Comparison of ENCODE assay signal across 9 cellular contexts in the genomic region with DNA sequence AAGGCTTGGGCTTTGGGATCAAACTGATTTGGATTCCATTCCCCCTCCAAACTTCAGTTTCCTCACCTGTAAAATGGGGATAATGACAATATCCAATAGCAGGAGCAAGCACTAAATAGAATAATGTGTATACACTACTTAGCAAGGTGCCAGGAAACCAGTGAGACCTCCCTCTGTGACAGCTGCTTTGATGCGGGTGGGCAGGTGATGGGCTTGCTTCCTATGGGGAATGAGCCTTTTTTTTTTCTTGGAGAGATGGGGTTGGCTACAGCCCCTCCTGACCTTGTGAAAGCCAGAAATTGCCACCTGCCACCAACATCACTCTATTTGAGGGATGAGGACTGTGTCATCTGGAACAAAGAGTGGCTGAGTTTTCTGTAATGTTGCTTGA. TPM values are rescaled to one million over a fixed set of nuclear protein-coding genes. Genes with fewer than 3 reads are reported as not detected.
A peak's percentile ranks its signal among the peaks of the same experiment; 100 is the strongest.
DNase-seq lines count a peak whose midpoint lies in the region; ATAC-seq, FAIRE-seq and TF ChIP-seq lines count a peak whose summit lies in the region.
"Had no signal": no experiment of that assay in that cellular context is flagged by ENCODE, and none has a peak within 500 bp of the region (broad histone marks: within the 10 kb centered on the region; RNA-seq: fewer than 3 reads in every experiment).

No MANE protein-coding gene starts in this region.

- no peaks in the 10 kb centered on the region for H3K9me3 ChIP-seq in CD4-positive, CD25-positive, alpha-beta regulatory T cell (ENCODE audit: control insufficient read depth in 2 of 2, low read length in 2 of 2)
- no peaks in the 10 kb centered on the region for H3K9me3 ChIP-seq in K562 (replicated peaks; ENCODE audit: control insufficient read depth, insufficient read depth, low read depth, low read length)
- H3K9me3 ChIP-seq in naive thymus-derived CD4-positive, alpha-beta T cell (ENCODE audit: control insufficient read depth in 2 of 3, low read length in 3 of 3), result no peaks in the 10 kb centered on the region

- CTCF ChIA-PET in K562 (lab: Yijun Ruan, JAX; ENCODE audit: low intra/inter-chr PET ratio), result no interaction called here
- CTCF ChIA-PET in naive thymus-derived CD4-positive, alpha-beta T cell (lab: Charles Lee), result interaction anchor here (1.2 to 15.2 kb wide), 2 partner anchors 10 to 49 kb away, joined by 3 to 379 read pairs; no protein-coding TSS in a partner anchor

- no peaks in the 10 kb centered on the region for H3K36me3 ChIP-seq in CD4-positive, CD25-positive, alpha-beta regulatory T cell (ENCODE audit: control insufficient read depth, insufficient read depth, low read length)
- no peaks in the 10 kb centered on the region for H3K36me3 ChIP-seq in KMS-11 (ENCODE audit: insufficient read depth)
- no peaks in the 10 kb centered on the region for H3K36me3 ChIP-seq in K562 (ENCODE audit: control insufficient read depth, insufficient read depth, low read length)
- no peaks in the 10 kb centered on the region for H3K36me3 ChIP-seq in naive thymus-derived CD4-positive, alpha-beta T cell (ENCODE audit: control insufficient read depth in 2 of 3, insufficient read depth in 3 of 3, low read length in 3 of 3)

- POLR2A ChIA-PET in K562 (lab: Yijun Ruan, JAX), result interaction anchor here (2.9 kb wide), 1 partner anchor 17 kb away, joined by 10 read pairs; no protein-coding TSS in a partner anchor
- POLR2A ChIA-PET in naive thymus-derived CD4-positive, alpha-beta T cell (lab: Charles Lee), result interaction anchor here (0.9 to 4.7 kb wide), 5 partner anchors 14 to 45 kb away, joined by 3 to 42 read pairs (median 3); no protein-coding TSS in a partner anchor

- no peak for TF ChIP-seq CTCF in KMS-11 (conservative IDR thresholded peaks at IDR 0.05; ENCODE audit: low read depth, low read length)
- no peak for TF ChIP-seq CTCF in K562 (IDR thresholded peaks at IDR 0.05 in 2 of 3, conservative IDR thresholded peaks at IDR 0.05 in 1 of 3; ENCODE audit: insufficient read depth in 2 of 3, low read depth in 1 of 3, low read length in 3 of 3)

- H3K79me2 ChIP-seq in KMS-11 (ENCODE audit: insufficient read depth, low read depth) (no peaks in the 10 kb centered on the region), K562 (ENCODE audit: control insufficient read depth, insufficient read depth, low read length) (no peaks in the 10 kb centered on the region)

- FAIRE-seq in K562 (lab: Jason Lieb, UNC), result no peak

- in situ Hi-C loops in K562 (cut with MboI), result no loop called here

- H2AFZ ChIP-seq in KMS-11 (ENCODE audit: low read depth) (no peak overlapping the region), K562 (ENCODE audit: low read depth, low read length) (no peak overlapping the region)

- peak overlapping the region; percentile 78 for H3K27ac ChIP-seq in CD4-positive, CD25-positive, alpha-beta regulatory T cell (ENCODE audit: insufficient read depth, low read length, poor library complexity, severe bottlenecking)
- H3K27ac ChIP-seq in KMS-11, result no peak overlapping the region
- no peak overlapping the region for H3K27ac ChIP-seq in K562 (ENCODE audit: extremely low read depth, low read depth, low read length)
- peak overlapping the region; percentile 72 for H3K27ac ChIP-seq in naive thymus-derived CD4-positive, alpha-beta T cell (ENCODE audit: low read depth, low read length)
- no peak overlapping the region for H3K27ac ChIP-seq in caudate nucleus (ENCODE audit: low read depth, low read length)
- H3K27ac ChIP-seq: SK-N-MC had no signal

- H3K36me3 Mint-ChIP-seq in CD4-positive, CD25-positive, alpha-beta regulatory T cell, result no peaks in the 10 kb centered on the region
- peaks cover 0 to 36% (median 0%) of the 10 kb centered on the region in 5 donors for H3K36me3 Mint-ChIP-seq in naive thymus-derived CD4-positive, alpha-beta T cell

- 92% methylated on average over 1 of the region's 1 CpG for WGBS in K562 (ENCODE audit: insufficient coverage, low coverage, missing lambda C conversion rate)

- no peak for TF ChIP-seq EP300 in K562 (IDR thresholded peaks at IDR 0.05; ENCODE audit: low read length)

- peak overlapping the region; percentile 91 to 98 (median 95) for H3K4me3 Mint-ChIP-seq in CD4-positive, CD25-positive, alpha-beta regulatory T cell
- peak overlapping the region; percentile 82 to 92 (median 88) for H3K4me3 Mint-ChIP-seq in naive thymus-derived CD4-positive, alpha-beta T cell

- no peak overlapping the region for H3K9ac ChIP-seq in KMS-11
- no peak overlapping the region for H3K9ac ChIP-seq in K562 (ENCODE audit: insufficient read depth in 1 of 2, low read depth in 2 of 2, low read length in 2 of 2)

- TF ChIP-seq RAD21 in K562 (CRISPR knock-in tag; conservative IDR thresholded peaks at IDR 0.05 in 1 of 2, IDR thresholded peaks at IDR 0.05 in 1 of 2), result no peak

- H3K4me2 ChIP-seq in KMS-11 (peak overlapping the region; percentile 80), K562 (ENCODE audit: insufficient read depth, low read length) (no peak overlapping the region)

- H3K4me1 ChIP-seq in CD4-positive, CD25-positive, alpha-beta regulatory T cell (ENCODE audit: control insufficient read depth, insufficient read depth, low read length, poor library complexity, severe bottlenecking), result peaks cover 69% of the 10 kb centered on the region
- H3K4me1 ChIP-seq in KMS-11 (ENCODE audit: low read depth, poor library complexity, severe bottlenecking), result peaks cover 52% of the 10 kb centered on the region
- H3K4me1 ChIP-seq in K562 (replicated peaks in 1 of 2; ENCODE audit: control insufficient read depth in 2 of 2, insufficient read depth in 2 of 2, low read length in 2 of 2), result peaks cover 28 to 42% of the 10 kb centered on the region in 2 experiments
- H3K4me1 ChIP-seq in naive thymus-derived CD4-positive, alpha-beta T cell (ENCODE audit: control insufficient read depth in 2 of 2, insufficient read depth in 2 of 2, low read length in 2 of 2), result peaks cover 54 to 55% of the 10 kb centered on the region in 2 donors

- ATAC-seq in CD4-positive, CD25-positive, alpha-beta regulatory T cell (ENCODE audit: low read depth in 2 of 2), result no peak
- ATAC-seq in K562 (no peak), GM18907 (IDR thresholded peaks at IDR 0.05; ENCODE audit: unreplicated experiment) (no peak)
- no peak for ATAC-seq in naive thymus-derived CD4-positive, alpha-beta T cell

- H3K27me3 ChIP-seq in CD4-positive, CD25-positive, alpha-beta regulatory T cell (ENCODE audit: control insufficient read depth, insufficient read depth, low read length), result no peaks in the 10 kb centered on the region
- H3K27me3 ChIP-seq in KMS-11 (ENCODE audit: insufficient read depth, low read depth) (no peaks in the 10 kb centered on the region), K562 (ENCODE audit: control insufficient read depth in 2 of 2, insufficient read depth in 2 of 2, low read length in 2 of 2) (no peaks in the 10 kb centered on the region)
- H3K27me3 ChIP-seq in naive thymus-derived CD4-positive, alpha-beta T cell (ENCODE audit: control insufficient read depth in 2 of 2, insufficient read depth in 2 of 2, low read length in 2 of 2), result no peaks in the 10 kb centered on the region

- peak overlapping the region; percentile 73 to 90 (median 74) for H3K27ac Mint-ChIP-seq in CD4-positive, CD25-positive, alpha-beta regulatory T cell
- H3K27ac Mint-ChIP-seq in naive thymus-derived CD4-positive, alpha-beta T cell, result peak overlapping the region; percentile 4 to 89 (median 81)

- DNase-seq in CD4-positive, CD25-positive, alpha-beta regulatory T cell, result peak in 1 of 3 donors; percentile 16
- no peak for DNase-seq in K562 (ENCODE audit: extremely low read depth in 1 of 4, low spot score in 3 of 4)
- DNase-seq in naive thymus-derived CD4-positive, alpha-beta T cell, result no peak
- DNase-seq in NCI-H2029 treated with DMSO at 0.1 percent for 48 hours (lab: John Stamatoyannopoulos, UW), result no peak
- DNase-seq in caudate nucleus (lab: John Stamatoyannopoulos, UW), result no peak
- DNase-seq in HUDEP-2 (lab: John Stamatoyannopoulos, UW; ENCODE audit: unreplicated experiment in 76 of 76), result no peak

- H4K20me1 ChIP-seq in KMS-11 (ENCODE audit: insufficient read depth) (no peaks in the 10 kb centered on the region), K562 (replicated peaks; ENCODE audit: control insufficient read depth, insufficient read depth, low read length) (no peaks in the 10 kb centered on the region)

- intact Hi-C loops in K562 (cut with micrococcal nuclease), result loop anchor here (10.0 kb wide), 1 partner anchor 218 kb away; no protein-coding TSS in a partner anchor
- intact Hi-C loops in naive thymus-derived CD4-positive, alpha-beta T cell (cut with micrococcal nuclease), result loop anchor here (5.0 kb wide), 5 partner anchors 116 to 1254 kb away; a partner anchor contains a TSS

- no peak for TF ChIP-seq POLR2A in K562 (conservative IDR thresholded peaks at IDR 0.05)

- H3K9me1 ChIP-seq in K562 (ENCODE audit: control insufficient read depth, insufficient read depth, low read length), result no peaks in the 10 kb centered on the region

- H3K27me3 Mint-ChIP-seq in CD4-positive, CD25-positive, alpha-beta regulatory T cell, result no peaks in the 10 kb centered on the region
- H3K27me3 Mint-ChIP-seq in naive thymus-derived CD4-positive, alpha-beta T cell, result no peaks in the 10 kb centered on the region

- H3K4me1 Mint-ChIP-seq in CD4-positive, CD25-positive, alpha-beta regulatory T cell, result peaks cover 8 to 67% (median 47%) of the 10 kb centered on the region in 4 donors
- peaks cover 34 to 70% (median 57%) of the 10 kb centered on the region in 7 donors for H3K4me1 Mint-ChIP-seq in naive thymus-derived CD4-positive, alpha-beta T cell

- BruUV-seq in K562 (replicated peaks; lab: Mats Ljungman, UMichigan), result no TSS peak

- H3K4me3 ChIP-seq in CD4-positive, CD25-positive, alpha-beta regulatory T cell (ENCODE audit: low read depth, low read length), result peak overlapping the region; percentile 86
- H3K4me3 ChIP-seq in KMS-11 (IDR thresholded peaks at IDR 0.05; ENCODE audit: insufficient read depth, low read depth, low read length), result no peak overlapping the region
- no peak overlapping the region for H3K4me3 ChIP-seq in K562
- peak overlapping the region; percentile 80 for H3K4me3 ChIP-seq in naive thymus-derived CD4-positive, alpha-beta T cell (ENCODE audit: low read length)

- no peaks in the 10 kb centered on the region for H3K9me3 Mint-ChIP-seq in CD4-positive, CD25-positive, alpha-beta regulatory T cell
- H3K9me3 Mint-ChIP-seq in naive thymus-derived CD4-positive, alpha-beta T cell, result no peaks in the 10 kb centered on the region

RNA-seq across cellular contexts. Expression of a gene that starts 1.1 kb away (rescaled TPM):
- 132 TPM for total RNA-seq in CD4-positive, CD25-positive, alpha-beta regulatory T cell
- 100 to 1,000 TPM in 3 of 4 donors, 10 to 100 TPM in 1; 81.0 to 167 (median 118) TPM for polyA plus RNA-seq in CD4-positive, CD25-positive, alpha-beta regulatory T cell
- total RNA-seq in K562 (2011; cell fraction: chromatin; rRNA removed; ENCODE audit: low replicate concordance), result 3.5 and 6.3 TPM in 2 replicates
- 5.3 and 8.8 TPM in 2 replicates for total RNA-seq in K562 (2011; cell fraction: nucleolus; rRNA removed)
- total RNA-seq in K562 (2011; cell fraction: nucleoplasm; rRNA removed), result 4.4 and 6.4 TPM in 2 replicates
- total RNA-seq in K562 (2014; rRNA removed), result 3.9 and 4.7 TPM in 2 replicates
- total RNA-seq in K562 (2014; rRNA removed; fragmentation: Illumina TruSeq; extraction: Trizol), result 1.3 and 2.0 TPM in 2 replicates
- total RNA-seq in K562 (2015; rRNA removed; fragmentation: Illumina TruSeq; extraction: Trizol), result 4.4 and 4.5 TPM in 2 replicates
- 8.2 and 9.4 TPM in 2 replicates for total RNA-seq in K562 (2021)
- polyA plus RNA-seq in K562 (2011; rRNA removed), result 2.8 and 5.9 TPM in 2 replicates
- 5.3 and 7.6 TPM in 2 replicates for polyA plus RNA-seq in K562 (2011; cell fraction: cytosol; rRNA removed)
- polyA plus RNA-seq in K562 (2011; cell fraction: nucleus; rRNA removed), result 1.1 and 2.4 TPM in 2 replicates
- polyA plus RNA-seq in K562 (2012), result 9.2 and 23.4 TPM in 2 replicates
- polyA plus RNA-seq in K562 (2014; fragmentation: Illumina TruSeq; extraction: Trizol), result 3.0 and 3.7 TPM in 2 replicates
- under 1 TPM; 0.27 to 0.30 TPM for polyA plus RNA-seq in K562 (2014; fragmentation: Nextera tagmentation; extraction: Ambion mirVana)
- 4.6 and 5.8 TPM in 2 replicates for polyA plus RNA-seq in K562 (2014; rRNA removed)
- 1.8 and 3.5 TPM in 2 replicates for polyA minus RNA-seq in K562 (2011; rRNA and poly(A)+ RNA removed)
- 2.4 and 4.0 TPM in 2 replicates for polyA minus RNA-seq in K562 (2011; cell fraction: cytosol; rRNA and poly(A)+ RNA removed)
- polyA minus RNA-seq in K562 (2011; cell fraction: nucleus; rRNA and poly(A)+ RNA removed), result 2.3 and 3.4 TPM in 2 replicates
- total RNA-seq in naive thymus-derived CD4-positive, alpha-beta T cell, result 100 to 1,000 TPM in 1 of 5 experiments, 10 to 100 TPM in 4; 37.0 to 319 (median 57.2) TPM
- 10 to 100 TPM; 36.4 to 63.1 TPM for polyA plus RNA-seq in naive thymus-derived CD4-positive, alpha-beta T cell

Comparison
In these comparisons a context has a peak if more than half of its experiments do, and no peak if none do; other contexts are left out.
1. H3K27ac ChIP-seq: peak in CD4-positive, CD25-positive, alpha-beta regulatory T cell (single experiment) and naive thymus-derived CD4-positive, alpha-beta T cell (single experiment); none in KMS-11 (single experiment), K562 (single experiment) and caudate nucleus (single experiment).
2. H3K4me3 ChIP-seq: peak in CD4-positive, CD25-positive, alpha-beta regulatory T cell (single experiment) and naive thymus-derived CD4-positive, alpha-beta T cell (single experiment); none in KMS-11 (single experiment) and K562 (single experiment).